In genomic region chr4:156084312-156084811, GRCh38 we compare ENCODE assay signal across 33 cellular contexts.
"Had no signal": no experiment of that assay in that cellular context is flagged by ENCODE, and none has a peak within 500 bp of the region (broad histone marks: within the 10 kb centered on the region; RNA-seq: fewer than 3 reads in every experiment).

No MANE protein-coding gene starts in this region.

- H3K27me3 Mint-ChIP-seq: activated B cell treated with CpG ODN at 0.5 μM for 24 hours; activated CD4-positive, alpha-beta memory T cell treated with anti-CD3 and anti-CD28 coated beads for 36 hours; IgD-negative memory B cell; T-helper 17 cell had no signal

- H3K27ac Mint-ChIP-seq: activated B cell treated with CpG ODN at 0.5 μM for 24 hours; activated CD4-positive, alpha-beta memory T cell treated with anti-CD3 and anti-CD28 coated beads for 36 hours; activated naive CD4-positive, alpha-beta T cell treated with anti-CD3 and anti-CD28 coated beads for 36 hours; activated naive CD4-positive, alpha-beta T cell treated with anti-CD3 and anti-CD28 coated beads, Interleukin-2, amount 50 U/mL, for 72 hours; activated T-helper 1 cell treated with anti-CD3 and anti-CD28 coated beads, Interleukin-12 subunit alpha, Interleukin-12 subunit beta, Interleukin-2, Interleukin-4 antibody, amounts not matched to agents 30 ng/mL and 10 ng/mL and 1 ng/mL, durations not matched to agents 14 hours and 24 hours and 36 hours; IgD-negative memory B cell; T-cell; T-helper 17 cell had no signal

- H3K9me3 ChIP-seq: adrenal gland, MG63 had no signal

- H3K36me3 Mint-ChIP-seq: activated CD4-positive, alpha-beta memory T cell treated with anti-CD3 and anti-CD28 coated beads for 36 hours; activated naive CD4-positive, alpha-beta T cell treated with anti-CD3 and anti-CD28 coated beads, Interleukin-2, amount 50 U/mL, for 72 hours; IgD-negative memory B cell; T-cell had no signal

- H3K4me2 ChIP-seq: PC-9 had no signal

- H2AFZ ChIP-seq: PC-9 had no signal

- H3K27ac ChIP-seq: adrenal gland, brain microvascular endothelial cell, PC-9, RWPE1, VCaP had no signal

- H3K4me1 Mint-ChIP-seq: activated B cell treated with CpG ODN at 0.5 μM for 24 hours, IgD-negative memory B cell, T-cell, T-helper 17 cell had no signal

- H3K36me3 ChIP-seq: adrenal gland, brain microvascular endothelial cell, MG63 had no signal

- H3K27me3 ChIP-seq: adrenal gland, brain microvascular endothelial cell, MG63 had no signal

- H3K4me3 Mint-ChIP-seq: activated B cell treated with CpG ODN at 0.5 μM for 24 hours; activated CD4-positive, alpha-beta memory T cell treated with anti-CD3 and anti-CD28 coated beads for 36 hours; activated naive CD4-positive, alpha-beta T cell treated with anti-CD3 and anti-CD28 coated beads for 36 hours; activated T-cell treated with anti-CD3 and anti-CD28 coated beads, Interleukin-2, amount 50 U/mL, for 4 hours; activated T-helper 1 cell treated with anti-CD3 and anti-CD28 coated beads, Interleukin-12 subunit alpha, Interleukin-12 subunit beta, Interleukin-2, Interleukin-4 antibody, amounts not matched to agents 30 ng/mL and 10 ng/mL and 1 ng/mL, durations not matched to agents 14 hours and 24 hours and 36 hours; IgD-negative memory B cell; T-cell; T-helper 17 cell had no signal

- H3K4me3 ChIP-seq: adrenal gland, MG63, PC-9 had no signal

- H3K9me3 Mint-ChIP-seq: activated B cell treated with CpG ODN at 0.5 μM for 24 hours; activated CD4-positive, alpha-beta memory T cell treated with anti-CD3 and anti-CD28 coated beads for 36 hours; activated naive CD4-positive, alpha-beta T cell treated with anti-CD3 and anti-CD28 coated beads for 36 hours; activated naive CD4-positive, alpha-beta T cell treated with anti-CD3 and anti-CD28 coated beads, Interleukin-2, amount 50 U/mL, for 72 hours; activated T-cell treated with anti-CD3 and anti-CD28 coated beads, Interleukin-2, amount 50 U/mL, for 4 hours; activated T-helper 1 cell treated with anti-CD3 and anti-CD28 coated beads, Interleukin-12 subunit alpha, Interleukin-12 subunit beta, Interleukin-2, Interleukin-4 antibody, amounts not matched to agents 30 ng/mL and 10 ng/mL and 1 ng/mL, durations not matched to agents 14 hours and 24 hours and 36 hours had no signal

- ATAC-seq: activated naive CD4-positive, alpha-beta T cell treated with anti-CD3 and anti-CD28 coated beads, Interleukin-2, amount 50 U/mL, for 72 hours; activated T-cell treated with anti-CD3 and anti-CD28 coated beads, Interleukin-2, amount 50 U/mL, for 4 hours; Right ventricle myocardium inferior; SK-N-SH treated with all-trans-retinoic acid at 6 μM for 48 hours; T-cell; T-helper 17 cell had no signal

- DNase-seq: activated B cell treated with CpG ODN at 0.5 μM for 24 hours; activated CD4-positive, alpha-beta memory T cell treated with anti-CD3 and anti-CD28 coated beads for 36 hours; activated CD4-positive, alpha-beta T cell treated with anti-CD3 and anti-CD28 coated beads for 4 hours; activated CD4-positive, alpha-beta T cell treated with anti-CD3 and anti-CD28 coated beads, Interleukin-2, amount 50 U/mL, for 1 hour; activated CD4-positive, CD25-positive, alpha-beta regulatory T cell treated with anti-CD3 and anti-CD28 coated beads, Interleukin-2, amount 50 U/mL, for 72 hours; activated CD8-positive, alpha-beta memory T cell treated with anti-CD3 and anti-CD28 coated beads, Interleukin-2, amount 50 U/mL, for 4 hours; activated gamma-delta T cell treated with Interleukin-2 at 50 U/mL for 16 hours; activated naive CD4-positive, alpha-beta T cell treated with anti-CD3 and anti-CD28 coated beads for 36 hours; activated T-cell treated with anti-CD3 and anti-CD28 coated beads for 4 hours; activated T-cell treated with anti-CD3 and anti-CD28 coated beads, Interleukin-2, amount 50 U/mL, for 4 hours; adrenal gland; brain microvascular endothelial cell; central memory CD4-positive, alpha-beta T cell; Kasumi-1; KBM-7; MG63; NCI-H1048; NCI-H187 treated with DMSO at 0.1 percent for 48 hours; NCI-H446; NCI-H510A treated with DMSO at 0.1 percent for 48 hours; NCI-H526 treated with DMSO at 0.1 percent for 48 hours; PC-9; SIG-M5; T-cell; T-helper 17 cell; T-helper 9 cell had no signal
